ENCODE assay signal across 1 cellular context in genomic region chr12:14946162-14946561, GRCh38.
TF ChIP-seq lines count a peak whose summit lies in the region.

No MANE protein-coding gene starts in this region.

TF ChIP-seq in endothelial cell of umbilical vein, 7 proteins besides CTCF, POLR2A, EP300 and RAD21:
- TF ChIP-seq MAX (IDR thresholded peaks at IDR 0.05; ENCODE audit: insufficient read depth, insufficient read length), result no peak
- no peak for TF ChIP-seq EZH2 (IDR thresholded peaks at IDR 0.05; ENCODE audit: borderline replicate concordance, low read depth, low read length, severe bottlenecking)
- no peak for TF ChIP-seq FOS (IDR thresholded peaks at IDR 0.05; ENCODE audit: borderline replicate concordance, insufficient read depth, low read length)
- no peak for TF ChIP-seq JUN (IDR thresholded peaks at IDR 0.05; ENCODE audit: borderline replicate concordance, insufficient read depth, insufficient read length, low read depth)
- no peak for TF ChIP-seq GATA2 (IDR thresholded peaks at IDR 0.05; ENCODE audit: insufficient read depth, insufficient read length, low read depth, low read length)
- TF ChIP-seq MYC (IDR thresholded peaks at IDR 0.05; ENCODE audit: low read depth, low read length), result no peak
- TF ChIP-seq POLR2AphosphoS5 (IDR thresholded peaks at IDR 0.05; ENCODE audit: insufficient read depth, low read depth, low read length), result no peak
